11 cellular contexts compared by ENCODE assay signal in the genomic region with DNA sequence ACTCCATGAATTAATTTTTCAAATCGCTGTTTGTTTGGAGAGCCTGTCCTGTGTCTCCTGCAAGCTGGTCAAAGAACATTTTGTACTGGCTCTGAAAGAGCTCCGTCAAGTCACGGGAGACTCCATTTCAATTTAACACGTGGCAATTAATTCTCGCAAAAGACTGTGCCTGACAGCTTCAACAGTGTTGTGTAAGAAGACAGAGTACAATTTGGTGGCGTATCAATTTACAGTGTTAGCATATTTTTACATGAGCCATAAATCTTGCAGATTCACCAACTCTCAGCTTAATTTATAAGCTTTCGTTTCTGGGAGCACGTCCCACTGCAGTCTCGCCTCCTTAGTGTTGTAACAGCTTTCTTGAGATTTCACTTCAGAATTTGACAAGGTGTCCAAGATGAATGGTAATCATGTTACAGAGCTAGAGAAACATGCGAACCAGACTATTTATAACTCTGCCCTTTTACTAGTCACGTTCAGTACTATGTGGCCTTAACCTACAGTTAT.
DNase-seq lines count a peak whose midpoint lies in the region; ATAC-seq and TF ChIP-seq lines count a peak whose summit lies in the region.
"Had no signal": no experiment of that assay in that cellular context is flagged by ENCODE, and none has a peak within 500 bp of the region (broad histone marks: within the 10 kb centered on the region; RNA-seq: fewer than 3 reads in every experiment).

No MANE protein-coding gene starts in this region.

- H3K4me3 Mint-ChIP-seq in activated T-helper 2 cell treated with anti-CD3 and anti-CD28 coated beads, Interferon-gamma antibody, Interleukin-2, Interleukin-4, amounts not matched to agents 10 μg/mL and 5 μg/mL and 100 μg/mL, durations not matched to agents 14 hours and 24 hours and 36 hours (ENCODE audit: low read depth): no peak overlapping the region
- H3K4me3 Mint-ChIP-seq: activated CD4-positive, alpha-beta T cell treated with anti-CD3 and anti-CD28 coated beads, Interleukin-2, amount 10 ng/mL, durations not matched to agents 24 days and 14 days; CD14-positive monocyte had no signal

- TF ChIP-seq CTCF in fibroblast of the aortic adventitia (IDR thresholded peaks at IDR 0.05; ENCODE audit: insufficient read depth, low read length) (no peak), omental fat pad (IDR thresholded peaks at IDR 0.05) (no peak)

- no peaks in the 10 kb centered on the region for H3K79me2 ChIP-seq in ACC112 (ENCODE audit: control insufficient read depth, insufficient read depth, low read length, unreplicated experiment)

- H2AFZ ChIP-seq in ACC112 (ENCODE audit: low read length, unreplicated experiment): peak overlapping the region; percentile 79

- H3K36me3 ChIP-seq in ACC112 (ENCODE audit: insufficient read depth, low read length): no peaks in the 10 kb centered on the region

- H3K4me3 ChIP-seq in ACC112 (ENCODE audit: low read depth, low read length): peak overlapping the region; percentile 63
- H3K4me3 ChIP-seq in fibroblast of the aortic adventitia (ENCODE audit: low read depth, low read length): peak overlapping the region; percentile 29

- no peak overlapping the region for H3K27ac Mint-ChIP-seq in activated T-helper 2 cell treated with anti-CD3 and anti-CD28 coated beads, Interferon-gamma antibody, Interleukin-2, Interleukin-4, amounts not matched to agents 10 μg/mL and 5 μg/mL and 100 μg/mL, durations not matched to agents 14 hours and 24 hours and 36 hours
- H3K27ac Mint-ChIP-seq: activated CD4-positive, alpha-beta T cell treated with anti-CD3 and anti-CD28 coated beads, Interleukin-2, amount 10 ng/mL, durations not matched to agents 24 days and 14 days had no signal

- H3K36me3 Mint-ChIP-seq in activated T-helper 2 cell treated with anti-CD3 and anti-CD28 coated beads, Interferon-gamma antibody, Interleukin-2, Interleukin-4, amounts not matched to agents 10 μg/mL and 5 μg/mL and 100 μg/mL, durations not matched to agents 14 hours and 24 hours and 36 hours (ENCODE audit: low read depth): no peaks in the 10 kb centered on the region
- H3K36me3 Mint-ChIP-seq: CD14-positive monocyte had no signal

- H3K4me1 Mint-ChIP-seq in activated T-helper 2 cell treated with anti-CD3 and anti-CD28 coated beads, Interferon-gamma antibody, Interleukin-2, Interleukin-4, amounts not matched to agents 10 μg/mL and 5 μg/mL and 100 μg/mL, durations not matched to agents 14 hours and 24 hours and 36 hours (ENCODE audit: low read depth): no peaks in the 10 kb centered on the region
- H3K4me1 Mint-ChIP-seq: activated CD4-positive, alpha-beta T cell treated with anti-CD3 and anti-CD28 coated beads, Interleukin-2, amount 10 ng/mL, durations not matched to agents 24 days and 14 days; CD14-positive monocyte had no signal

- peak overlapping the region; percentile 27; the same call in 1 of the 2 replicates for H3K27ac ChIP-seq in ACC112 (ENCODE audit: low read depth, low read length)

- H3K9me3 Mint-ChIP-seq in activated T-helper 2 cell treated with anti-CD3 and anti-CD28 coated beads, Interferon-gamma antibody, Interleukin-2, Interleukin-4, amounts not matched to agents 10 μg/mL and 5 μg/mL and 100 μg/mL, durations not matched to agents 14 hours and 24 hours and 36 hours: no peaks in the 10 kb centered on the region
- H3K9me3 Mint-ChIP-seq: activated CD4-positive, alpha-beta T cell treated with anti-CD3 and anti-CD28 coated beads, Interleukin-2, amount 10 ng/mL, durations not matched to agents 24 days and 14 days had no signal

- intact Hi-C loops in activated T-helper 2 cell treated with anti-CD3 and anti-CD28 coated beads, Interferon-gamma antibody, Interleukin-2, Interleukin-4, amounts not matched to agents 10 μg/mL and 5 μg/mL and 100 μg/mL, durations not matched to agents 14 hours and 24 hours and 36 hours (cut with micrococcal nuclease): no loop called here

- peak; percentile 93 for ATAC-seq in omental fat pad (ENCODE audit: low FRiP score)
- no peak for ATAC-seq in HG02798 (IDR thresholded peaks at IDR 0.05; ENCODE audit: poor library complexity, unreplicated experiment)

- DNase-seq in NCI-H1436 treated with DMSO at 0.1 percent for 48 hours (lab: John Stamatoyannopoulos, UW): peak; percentile 15
- peak; percentile 67 for DNase-seq in fibroblast of the aortic adventitia (ENCODE audit: low read depth)
- no peak for DNase-seq in omental fat pad (ENCODE audit: low spot score)
- no peak for DNase-seq in DMS53 (lab: John Stamatoyannopoulos, UW)
- DNase-seq in cerebellar nuclear complex (lab: John Stamatoyannopoulos, UW): no peak
- no peak for DNase-seq in activated T-helper 2 cell treated with anti-CD3 and anti-CD28 coated beads, Interferon-gamma antibody, Interleukin-2, Interleukin-4, amounts not matched to agents 10 μg/mL and 5 μg/mL and 100 μg/mL, durations not matched to agents 14 hours and 24 hours and 36 hours (ENCODE audit: low spot score)
- DNase-seq: activated CD4-positive, alpha-beta T cell treated with anti-CD3 and anti-CD28 coated beads, Interleukin-2, amount 10 ng/mL, durations not matched to agents 24 days and 14 days; trophoblast cell had no signal

- no peaks in the 10 kb centered on the region for H3K4me1 ChIP-seq in ACC112 (ENCODE audit: control insufficient read depth, insufficient read depth, low read length, unreplicated experiment)

- no peaks in the 10 kb centered on the region for H3K27me3 ChIP-seq in ACC112 (ENCODE audit: insufficient read depth, low read length)

- H3K27me3 Mint-ChIP-seq in activated T-helper 2 cell treated with anti-CD3 and anti-CD28 coated beads, Interferon-gamma antibody, Interleukin-2, Interleukin-4, amounts not matched to agents 10 μg/mL and 5 μg/mL and 100 μg/mL, durations not matched to agents 14 hours and 24 hours and 36 hours (ENCODE audit: low read depth): peaks cover 6% of the 10 kb centered on the region

Comparison
In these comparisons a context has a peak if more than half of its experiments do, and no peak if none do; other contexts are left out.
1. DNase-seq: peak in NCI-H1436 treated with DMSO at 0.1 percent for 48 hours (single experiment) and fibroblast of the aortic adventitia (single experiment); none in omental fat pad (single experiment), DMS53 (single experiment), cerebellar nuclear complex (0 of 2) and activated T-helper 2 cell treated with anti-CD3 and anti-CD28 coated beads, Interferon-gamma antibody, Interleukin-2, Interleukin-4, amounts not matched to agents 10 μg/mL and 5 μg/mL and 100 μg/mL, durations not matched to agents 14 hours and 24 hours and 36 hours (single experiment).